8 cellular contexts compared by ENCODE assay signal in the genomic region with DNA sequence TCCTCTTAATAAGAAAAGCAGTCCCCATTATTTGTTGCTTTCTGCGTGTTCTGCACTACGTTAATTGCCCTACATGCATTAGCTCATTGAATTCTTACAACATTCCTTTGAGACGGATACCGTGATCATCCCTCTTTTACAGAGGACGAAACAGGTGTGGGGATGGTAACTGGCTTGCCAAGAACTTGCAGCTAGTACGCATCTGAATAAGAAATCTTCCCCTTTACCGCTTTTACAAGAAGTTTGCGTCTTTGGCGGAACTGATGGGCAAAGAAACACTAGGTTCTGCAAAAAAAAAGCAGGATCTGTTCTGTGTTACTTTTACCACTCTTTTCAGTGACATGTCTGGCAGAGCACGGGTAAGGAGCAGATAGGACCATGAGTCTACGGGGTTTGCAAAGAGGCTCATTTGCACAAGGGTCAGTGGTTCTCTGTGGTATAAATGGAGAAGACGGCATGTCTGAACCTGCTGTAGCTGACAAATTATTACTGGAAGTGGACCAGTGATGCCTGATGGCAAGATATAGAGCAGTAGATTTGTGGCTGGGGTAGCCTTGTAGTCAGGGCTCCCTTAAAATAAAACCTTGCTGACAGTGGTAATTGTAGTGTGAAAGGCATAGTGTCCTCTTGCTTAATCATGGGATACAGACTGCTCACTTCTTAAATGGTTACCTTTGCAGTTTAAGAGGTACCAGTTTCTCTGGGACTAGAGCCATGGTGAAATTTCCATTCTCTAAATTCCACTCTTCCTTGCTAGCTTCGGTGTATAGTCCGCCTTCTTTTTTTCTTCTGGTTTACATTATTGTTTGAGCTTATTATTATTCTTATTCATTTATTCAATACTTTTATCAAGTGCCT. TPM values are rescaled to one million over a fixed set of nuclear protein-coding genes. Genes with fewer than 3 reads are reported as not detected.
DNase-seq lines count a peak whose midpoint lies in the region; ATAC-seq and TF ChIP-seq lines count a peak whose summit lies in the region.

No MANE protein-coding gene starts in this region.

- peaks cover 21% of the 10 kb centered on the region for H3K36me3 Mint-ChIP-seq in activated CD8-positive, alpha-beta memory T cell treated with anti-CD3 and anti-CD28 coated beads, Interleukin-2, amount 10 ng/mL, durations not matched to agents 7 days and 5 days
- H3K36me3 Mint-ChIP-seq in endothelial cell (ENCODE audit: low read depth, unreplicated experiment) = no peaks in the 10 kb centered on the region
- H3K36me3 Mint-ChIP-seq in neural crest cell (ENCODE audit: low read depth) = peaks cover 2% of the 10 kb centered on the region

- H3K4me3 Mint-ChIP-seq in activated CD8-positive, alpha-beta memory T cell treated with anti-CD3 and anti-CD28 coated beads, Interleukin-2, amount 10 ng/mL, durations not matched to agents 7 days and 5 days = peak overlapping the region; percentile 92
- H3K4me3 Mint-ChIP-seq in endothelial cell (ENCODE audit: unreplicated experiment) (peak overlapping the region; percentile 100), neural crest cell (peak overlapping the region; percentile 98)

- no peak for DNase-seq in activated CD8-positive, alpha-beta memory T cell treated with anti-CD3 and anti-CD28 coated beads, Interleukin-2, amount 10 ng/mL, durations not matched to agents 7 days and 5 days
- no peak for DNase-seq in activated CD8-positive, alpha-beta memory T cell treated with anti-CD3 and anti-CD28 coated beads, Interleukin-2, amount 50 U/mL, for 4 hours
- peak; percentile 19 for DNase-seq in RPMI8226
- DNase-seq in endothelial cell (ENCODE audit: low spot score) = no peak
- no peak for DNase-seq in neural crest cell (ENCODE audit: low read depth, low spot score)
- no peak for DNase-seq in kidney tubule cell (ENCODE audit: low spot score)
- no peak for DNase-seq in NCI-H774 (lab: John Stamatoyannopoulos, UW)

- H3K4me1 Mint-ChIP-seq in activated CD8-positive, alpha-beta memory T cell treated with anti-CD3 and anti-CD28 coated beads, Interleukin-2, amount 10 ng/mL, durations not matched to agents 7 days and 5 days = peaks cover 33% of the 10 kb centered on the region
- peaks cover 20% of the 10 kb centered on the region for H3K4me1 Mint-ChIP-seq in endothelial cell (ENCODE audit: unreplicated experiment)
- peaks cover 48% of the 10 kb centered on the region for H3K4me1 Mint-ChIP-seq in neural crest cell

- no peaks in the 10 kb centered on the region for H3K9me3 Mint-ChIP-seq in activated CD8-positive, alpha-beta memory T cell treated with anti-CD3 and anti-CD28 coated beads, Interleukin-2, amount 10 ng/mL, durations not matched to agents 7 days and 5 days (ENCODE audit: low read depth)
- H3K9me3 Mint-ChIP-seq in endothelial cell (ENCODE audit: unreplicated experiment) (no peaks in the 10 kb centered on the region), neural crest cell (no peaks in the 10 kb centered on the region)

- no peak for TF ChIP-seq CTCF in endothelial cell (IDR thresholded peaks at IDR 0.05; ENCODE audit: unreplicated experiment)
- no peak for TF ChIP-seq CTCF in neural crest cell (conservative IDR thresholded peaks at IDR 0.05)

- peak overlapping the region; percentile 93 for H3K27ac Mint-ChIP-seq in activated CD8-positive, alpha-beta memory T cell treated with anti-CD3 and anti-CD28 coated beads, Interleukin-2, amount 10 ng/mL, durations not matched to agents 7 days and 5 days
- no peak overlapping the region for H3K27ac Mint-ChIP-seq in endothelial cell (ENCODE audit: unreplicated experiment)
- H3K27ac Mint-ChIP-seq in neural crest cell (ENCODE audit: unreplicated experiment) = peak overlapping the region; percentile 83

- CTCF ChIA-PET in activated CD8-positive, alpha-beta memory T cell treated with anti-CD3 and anti-CD28 coated beads, Interleukin-2, amount 10 ng/mL, durations not matched to agents 7 days and 5 days (lab: Charles Lee) = interaction anchor here (1.1 to 5.1 kb wide), 9 partner anchors 14 to 724 kb away, joined by 3 to 41 read pairs (median 3); partner anchors contain the start of genes ARL6IP1 and VPS35L

- H3K27me3 Mint-ChIP-seq in activated CD8-positive, alpha-beta memory T cell treated with anti-CD3 and anti-CD28 coated beads, Interleukin-2, amount 10 ng/mL, durations not matched to agents 7 days and 5 days = no peaks in the 10 kb centered on the region
- H3K27me3 Mint-ChIP-seq in endothelial cell (ENCODE audit: unreplicated experiment) (peaks cover 1% of the 10 kb centered on the region), neural crest cell (ENCODE audit: low read depth) (no peaks in the 10 kb centered on the region)

- ATAC-seq in activated CD8-positive, alpha-beta memory T cell treated with anti-CD3 and anti-CD28 coated beads, Interleukin-2, amount 10 ng/mL, durations not matched to agents 7 days and 5 days = no peak
- no peak for ATAC-seq in GM18907 (IDR thresholded peaks at IDR 0.05; ENCODE audit: unreplicated experiment)

RNA-seq across cellular contexts. Expression of gene CCP110, which starts 1.4 kb away (rescaled TPM):
- total RNA-seq in activated CD8-positive, alpha-beta memory T cell treated with anti-CD3 and anti-CD28 coated beads, Interleukin-2, amount 10 ng/mL, durations not matched to agents 7 days and 5 days = 10 to 100 TPM; 45.0 to 45.3 TPM
- total RNA-seq in endothelial cell (ENCODE audit: unreplicated experiment) = 6.8 TPM
- 35.2 and 36.3 TPM in 2 replicates for total RNA-seq in neural crest cell

RNA-seq across cellular contexts. Expression of gene GDE1, which starts 3.2 kb away (rescaled TPM):
- total RNA-seq in activated CD8-positive, alpha-beta memory T cell treated with anti-CD3 and anti-CD28 coated beads, Interleukin-2, amount 10 ng/mL, durations not matched to agents 7 days and 5 days = 10 to 100 TPM; 21.3 to 31.8 TPM
- 50.0 TPM for total RNA-seq in endothelial cell (ENCODE audit: unreplicated experiment)
- 61.9 and 63.2 TPM in 2 replicates for total RNA-seq in neural crest cell

RNA-seq across cellular contexts. Expression of gene VPS35L, which starts 30.4 kb away (rescaled TPM):
- total RNA-seq in activated CD8-positive, alpha-beta memory T cell treated with anti-CD3 and anti-CD28 coated beads, Interleukin-2, amount 10 ng/mL, durations not matched to agents 7 days and 5 days = 10 to 100 TPM; 43.4 to 47.7 TPM
- 60.0 TPM for total RNA-seq in endothelial cell (ENCODE audit: unreplicated experiment)
- 59.1 and 63.6 TPM in 2 replicates for total RNA-seq in neural crest cell
